In genomic region chr3:114404590-114404989, GRCh38 we compare ENCODE assay signal across 17 cellular contexts.
DNase-seq lines count a peak whose midpoint lies in the region; ATAC-seq and TF ChIP-seq lines count a peak whose summit lies in the region.
"Had no signal": no experiment of that assay in that cellular context is flagged by ENCODE, and none has a peak within 500 bp of the region (broad histone marks: within the 10 kb centered on the region; RNA-seq: fewer than 3 reads in every experiment).

No MANE protein-coding gene starts in this region.

- H3K4me1 ChIP-seq in ACC112 (ENCODE audit: control insufficient read depth, insufficient read depth, low read length, unreplicated experiment) = peaks cover 25% of the 10 kb centered on the region
- H3K4me1 ChIP-seq in mammary epithelial cell (ENCODE audit: insufficient read depth, low read length) = peaks cover 35% of the 10 kb centered on the region
- peaks cover 42% of the 10 kb centered on the region for H3K4me1 ChIP-seq in mesodermal cell (ENCODE audit: control insufficient read depth, insufficient read depth, low read length, poor library complexity, severe bottlenecking)
- no peaks in the 10 kb centered on the region for H3K4me1 ChIP-seq in effector memory CD4-positive, alpha-beta T cell (ENCODE audit: control insufficient read depth, insufficient read depth, low read length, poor library complexity, severe bottlenecking)
- H3K4me1 ChIP-seq: Caco-2 had no signal

- intact Hi-C loops in mammary epithelial cell (cut with micrococcal nuclease) = no loop called here

- no peaks in the 10 kb centered on the region; the same call in 1 of the 2 replicates for H3K27me3 Mint-ChIP-seq in HFFc6 (ENCODE audit: insufficient read depth)

- BruUV-seq in mammary epithelial cell (replicated peaks; lab: Mats Ljungman, UMichigan) = no TSS peak

- in situ Hi-C loops in mammary epithelial cell (cut with MboI; ENCODE audit: low sequenced_read_pairs in 2 of 2) = no loop called here

- H3K4me3 ChIP-seq in ACC112 (ENCODE audit: low read depth, low read length) = no peak overlapping the region
- no peak overlapping the region for H3K4me3 ChIP-seq in mammary epithelial cell (replicated peaks in 1 of 3; ENCODE audit: insufficient read depth in 1 of 3, low read depth in 2 of 3, low read length in 3 of 3)
- H3K4me3 ChIP-seq in mesodermal cell (ENCODE audit: extremely low read depth, insufficient read depth, low read length, poor library complexity, severe bottlenecking) = no peak overlapping the region
- H3K4me3 ChIP-seq in effector memory CD4-positive, alpha-beta T cell (ENCODE audit: insufficient read depth, low read depth, low read length, poor library complexity, severe bottlenecking) = no peak overlapping the region
- H3K4me3 ChIP-seq: hepatocyte, skin epidermis had no signal

- H3K9me3 Mint-ChIP-seq in HFFc6 = no peaks in the 10 kb centered on the region
- H3K9me3 Mint-ChIP-seq: activated naive CD4-positive, alpha-beta T cell treated with anti-CD3 and anti-CD28 coated beads for 36 hours; nephron progenitor cell had no signal

- H3K9ac ChIP-seq in mammary epithelial cell (ENCODE audit: insufficient read depth, low read length) = peak overlapping the region; percentile 2

- H3K4me3 Mint-ChIP-seq in HFFc6 = peak overlapping the region; percentile 34
- H3K4me3 Mint-ChIP-seq: activated naive CD4-positive, alpha-beta T cell treated with anti-CD3 and anti-CD28 coated beads for 36 hours; nephron progenitor cell had no signal

- H3K36me3 ChIP-seq in ACC112 (ENCODE audit: insufficient read depth, low read length) (no peaks in the 10 kb centered on the region), mammary epithelial cell (ENCODE audit: insufficient read depth, low read length) (no peaks in the 10 kb centered on the region), mesodermal cell (ENCODE audit: control insufficient read depth, insufficient read depth, low read length) (no peaks in the 10 kb centered on the region)
- no peaks in the 10 kb centered on the region for H3K36me3 ChIP-seq in effector memory CD4-positive, alpha-beta T cell (ENCODE audit: control insufficient read depth, insufficient read depth, low read length)

- H3K9me3 ChIP-seq in mammary epithelial cell (replicated peaks; ENCODE audit: insufficient read depth, low read length) (no peaks in the 10 kb centered on the region), mesodermal cell (ENCODE audit: control insufficient read depth, low read length) (no peaks in the 10 kb centered on the region)
- no peaks in the 10 kb centered on the region for H3K9me3 ChIP-seq in effector memory CD4-positive, alpha-beta T cell (ENCODE audit: control insufficient read depth, low read length)
- H3K9me3 ChIP-seq: Caco-2 had no signal

- H3K27me3 ChIP-seq in ACC112 (ENCODE audit: insufficient read depth, low read length) = no peaks in the 10 kb centered on the region
- H3K27me3 ChIP-seq in mammary epithelial cell (ENCODE audit: insufficient read depth, low read length) = no peaks in the 10 kb centered on the region
- no peaks in the 10 kb centered on the region for H3K27me3 ChIP-seq in effector memory CD4-positive, alpha-beta T cell (replicated peaks; ENCODE audit: control insufficient read depth, insufficient read depth, low read length, poor library complexity, severe bottlenecking)
- H3K27me3 ChIP-seq: hepatocyte had no signal

- peak overlapping the region; percentile 18 for H3K4me2 ChIP-seq in mammary epithelial cell (ENCODE audit: insufficient read depth, low read depth, low read length)
- H3K4me2 ChIP-seq: hepatocyte had no signal

- H4K20me1 ChIP-seq in mammary epithelial cell (ENCODE audit: insufficient read depth, low read length) = no peaks in the 10 kb centered on the region

- H3K27ac ChIP-seq in ACC112 (ENCODE audit: low read depth, low read length) (peak overlapping the region; percentile 34), mammary epithelial cell (ENCODE audit: insufficient read depth, low read depth, low read length) (peak overlapping the region; percentile 53), mesodermal cell (ENCODE audit: low read depth, low read length, severe bottlenecking) (peak overlapping the region; percentile 57)
- H3K27ac ChIP-seq in effector memory CD4-positive, alpha-beta T cell (ENCODE audit: insufficient read depth, low read length, poor library complexity, severe bottlenecking) = no peak overlapping the region
- H3K27ac ChIP-seq: hepatocyte, HL-60 had no signal

- DNase-seq in HFFc6 = peak; percentile 11
- DNase-seq in mammary epithelial cell = peak; percentile 77
- DNase-seq in NCI-H69 (lab: John Stamatoyannopoulos, UW) = no peak
- DNase-seq in effector memory CD4-positive, alpha-beta T cell = no peak
- DNase-seq: activated naive CD4-positive, alpha-beta T cell treated with anti-CD3 and anti-CD28 coated beads for 36 hours; Caco-2; NCI-H2081 treated with DMSO at 0.1 percent for 48 hours; nephron progenitor cell; NK-92 treated with Interleukin-12 subunit alpha and Interleukin-12 subunit beta, amount 100 ng/mL, for 24 hours had no signal

- CTCF ChIA-PET in mammary epithelial cell (lab: Charles Lee; ENCODE audit: low non-redundant PET) = no interaction called here

- WGBS in mammary epithelial cell (ENCODE audit: low coverage, missing lambda C conversion rate) = 58% methylated on average over 6 of the region's 6 CpGs
- WGBS in mesodermal cell (ENCODE audit: insufficient coverage in 2 of 2), 2 experiments = 85 to 90% methylated on average over 5 of the region's 6 CpGs

- H3K4me1 Mint-ChIP-seq in HFFc6 (ENCODE audit: low read depth) = peaks cover 70% of the 10 kb centered on the region

- no peaks in the 10 kb centered on the region for H3K36me3 Mint-ChIP-seq in HFFc6 (ENCODE audit: low read depth)

- dilution Hi-C loops in mammary epithelial cell (cut with HindIII; ENCODE audit: low sequenced_read_pairs) = no loop called here

- H3K79me2 ChIP-seq in ACC112 (ENCODE audit: control insufficient read depth, insufficient read depth, low read length, unreplicated experiment) (peaks cover 3% of the 10 kb centered on the region), mammary epithelial cell (ENCODE audit: insufficient read depth, low read length) (no peaks in the 10 kb centered on the region)
- H3K79me2 ChIP-seq: hepatocyte had no signal

- H3K27ac Mint-ChIP-seq in HFFc6 = peak overlapping the region; percentile 78
- H3K27ac Mint-ChIP-seq: activated naive CD4-positive, alpha-beta T cell treated with anti-CD3 and anti-CD28 coated beads for 36 hours; nephron progenitor cell had no signal

- no peak overlapping the region for H2AFZ ChIP-seq in ACC112 (ENCODE audit: low read length, unreplicated experiment)
- H2AFZ ChIP-seq in mammary epithelial cell (ENCODE audit: low read depth, low read length) = peak overlapping the region; percentile 61
- H2AFZ ChIP-seq: hepatocyte had no signal

- TF ChIP-seq CTCF in HFFc6 (IDR thresholded peaks at IDR 0.05) (no peak), mammary epithelial cell (conservative IDR thresholded peaks at IDR 0.05 in 1 of 2, IDR thresholded peaks at IDR 0.05 in 1 of 2; ENCODE audit: extremely low read depth in 1 of 2, insufficient read depth in 1 of 2, low read depth in 1 of 2, low read length in 2 of 2) (no peak)

- no peak for ATAC-seq in GM18858 (IDR thresholded peaks at IDR 0.05; ENCODE audit: unreplicated experiment)
- ATAC-seq in HG03457 (IDR thresholded peaks at IDR 0.05; ENCODE audit: unreplicated experiment) = no peak
- ATAC-seq: left lobe of liver had no signal

Comparison
In these comparisons a context has a peak if more than half of its experiments do, and no peak if none do; other contexts are left out.
1. DNase-seq: peak in HFFc6 (single experiment) and mammary epithelial cell (single experiment); none in NCI-H69 (single experiment) and effector memory CD4-positive, alpha-beta T cell (0 of 3).